In the genomic region with DNA sequence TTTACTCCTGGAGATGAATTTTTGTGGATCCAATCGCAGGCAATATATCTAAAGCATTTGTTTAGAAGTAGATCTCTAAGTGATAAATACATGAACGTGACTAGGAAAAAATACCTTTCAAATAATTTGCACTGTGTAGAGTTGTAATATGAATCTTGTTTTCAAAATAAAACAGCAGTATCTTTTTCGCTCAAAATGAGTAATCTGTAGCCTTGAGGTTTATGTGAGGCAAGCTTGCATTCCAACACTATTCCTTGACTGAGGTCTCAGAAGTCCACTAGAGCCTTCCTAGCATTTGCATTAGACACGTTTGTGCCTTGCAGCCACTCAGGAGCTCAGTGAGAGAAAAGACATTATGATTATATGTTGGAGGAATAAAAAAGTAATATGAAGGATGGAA, we compare ENCODE assay signal across 30 cellular contexts.
"Had no signal": no experiment of that assay in that cellular context is flagged by ENCODE, and none has a peak within 500 bp of the region (broad histone marks: within the 10 kb centered on the region; RNA-seq: fewer than 3 reads in every experiment).

No MANE protein-coding gene starts in this region.

- H3K27ac ChIP-seq: adrenal gland, gastroesophageal sphincter, neural progenitor cell, parathyroid adenoma, psoas muscle, sigmoid colon, upper lobe of right lung had no signal

- H3K9ac ChIP-seq: neural progenitor cell, parathyroid adenoma had no signal

- H3K4me1 Mint-ChIP-seq: immature natural killer cell; natural killer cell; stimulated activated memory B cell treated with anti-CD40 and anti-IgM and Interleukin-4, amounts not matched to agents 10 μg/mL and 1 μg/mL and 100 μg/mL, for 72 hours; stimulated activated naive CD8-positive, alpha-beta T cell treated with anti-CD3 and anti-CD28 coated beads, Interleukin-15, amount 100 ng/mL, for 72 hours had no signal

- H3K9me3 Mint-ChIP-seq: neural progenitor cell had no signal

- H3K9me3 ChIP-seq: adrenal gland, gastroesophageal sphincter, psoas muscle, sigmoid colon, upper lobe of right lung had no signal

- H3K4me3 ChIP-seq: adrenal gland, gastroesophageal sphincter, neural progenitor cell, psoas muscle, sigmoid colon, upper lobe of right lung had no signal

- H3K4me2 ChIP-seq: neural progenitor cell had no signal

- H3K27me3 Mint-ChIP-seq: activated naive CD8-positive, alpha-beta T cell; stimulated activated memory B cell treated with anti-CD40 and anti-IgM and Interleukin-4, amounts not matched to agents 10 μg/mL and 1 μg/mL and 100 μg/mL, for 72 hours; stimulated activated naive CD8-positive, alpha-beta T cell treated with anti-CD3 and anti-CD28 coated beads, Interleukin-15, amount 100 ng/mL, for 72 hours had no signal

- H3K4me3 Mint-ChIP-seq: activated naive CD8-positive, alpha-beta T cell; immature natural killer cell; natural killer cell; neural progenitor cell; stimulated activated memory B cell treated with anti-CD40 and anti-IgM and Interleukin-4, amounts not matched to agents 10 μg/mL and 1 μg/mL and 100 μg/mL, for 72 hours; stimulated activated naive CD8-positive, alpha-beta T cell treated with anti-CD3 and anti-CD28 coated beads, Interleukin-15, amount 100 ng/mL, for 72 hours; T-helper 2 cell treated with Interferon-gamma antibody and Interleukin-4, amounts not matched to agents 5 μg/mL and 100 μg/mL, for 36 hours had no signal

- H3K36me3 ChIP-seq: adrenal gland, gastroesophageal sphincter, neural progenitor cell, sigmoid colon, upper lobe of right lung had no signal

- H2AFZ ChIP-seq: neural progenitor cell, parathyroid adenoma had no signal

- H3K79me2 ChIP-seq: parathyroid adenoma had no signal

- H3K4me1 ChIP-seq: adrenal gland, gastroesophageal sphincter, neural progenitor cell, parathyroid adenoma, psoas muscle, sigmoid colon, upper lobe of right lung had no signal

- H3K27me3 ChIP-seq: adrenal gland, gastroesophageal sphincter, neural progenitor cell, sigmoid colon, upper lobe of right lung had no signal

- DNase-seq: activated CD4-positive, alpha-beta T cell treated with anti-CD3 and anti-CD28 coated beads for 48 hours; activated CD4-positive, alpha-beta T cell treated with anti-CD3 and anti-CD28 coated beads, Interleukin-2, amount 50 U/mL, for 48 hours; activated CD8-positive, alpha-beta memory T cell treated with anti-CD3 and anti-CD28 coated beads for 24 hours; activated effector memory CD4-positive, alpha-beta T cell treated with Interleukin-2 at 50 U/mL for 16 hours; activated naive CD4-positive, alpha-beta T cell treated with Interleukin-2 at 50 U/mL for 16 hours; adrenal gland; aorta; central memory CD4-positive, alpha-beta T cell; effector CD8-positive, alpha-beta T cell; head of caudate nucleus; hypothalamus; immature natural killer cell; mesenchymal stem cell; natural killer cell; occipital lobe; psoas muscle; sigmoid colon; small intestine; stimulated activated CD4-positive, alpha-beta T cell treated with anti-CD3 and anti-CD28 coated beads, Interleukin-4, amount 100 ng/mL, for 4 hours; stimulated activated CD8-positive, alpha-beta memory T cell treated with anti-CD3 and anti-CD28 coated beads, Interleukin-4, amount 100 ng/mL, for 48 hours; stimulated activated naive CD8-positive, alpha-beta T cell treated with anti-CD3 and anti-CD28 coated beads, Interleukin-15, amount 100 ng/mL, for 72 hours; substantia nigra; T-helper 1 cell; upper lobe of right lung had no signal

- H3K36me3 Mint-ChIP-seq: activated naive CD8-positive, alpha-beta T cell; immature natural killer cell; natural killer cell; neural progenitor cell; stimulated activated memory B cell treated with anti-CD40 and anti-IgM and Interleukin-4, amounts not matched to agents 10 μg/mL and 1 μg/mL and 100 μg/mL, for 72 hours had no signal

- H3K27ac Mint-ChIP-seq: activated naive CD8-positive, alpha-beta T cell; immature natural killer cell; natural killer cell; neural progenitor cell; stimulated activated memory B cell treated with anti-CD40 and anti-IgM and Interleukin-4, amounts not matched to agents 10 μg/mL and 1 μg/mL and 100 μg/mL, for 72 hours; stimulated activated naive CD8-positive, alpha-beta T cell treated with anti-CD3 and anti-CD28 coated beads, Interleukin-15, amount 100 ng/mL, for 72 hours; T-helper 2 cell treated with Interferon-gamma antibody and Interleukin-4, amounts not matched to agents 5 μg/mL and 100 μg/mL, for 36 hours had no signal
